ENCODE assay signal across 10 cellular contexts in the genomic region with DNA sequence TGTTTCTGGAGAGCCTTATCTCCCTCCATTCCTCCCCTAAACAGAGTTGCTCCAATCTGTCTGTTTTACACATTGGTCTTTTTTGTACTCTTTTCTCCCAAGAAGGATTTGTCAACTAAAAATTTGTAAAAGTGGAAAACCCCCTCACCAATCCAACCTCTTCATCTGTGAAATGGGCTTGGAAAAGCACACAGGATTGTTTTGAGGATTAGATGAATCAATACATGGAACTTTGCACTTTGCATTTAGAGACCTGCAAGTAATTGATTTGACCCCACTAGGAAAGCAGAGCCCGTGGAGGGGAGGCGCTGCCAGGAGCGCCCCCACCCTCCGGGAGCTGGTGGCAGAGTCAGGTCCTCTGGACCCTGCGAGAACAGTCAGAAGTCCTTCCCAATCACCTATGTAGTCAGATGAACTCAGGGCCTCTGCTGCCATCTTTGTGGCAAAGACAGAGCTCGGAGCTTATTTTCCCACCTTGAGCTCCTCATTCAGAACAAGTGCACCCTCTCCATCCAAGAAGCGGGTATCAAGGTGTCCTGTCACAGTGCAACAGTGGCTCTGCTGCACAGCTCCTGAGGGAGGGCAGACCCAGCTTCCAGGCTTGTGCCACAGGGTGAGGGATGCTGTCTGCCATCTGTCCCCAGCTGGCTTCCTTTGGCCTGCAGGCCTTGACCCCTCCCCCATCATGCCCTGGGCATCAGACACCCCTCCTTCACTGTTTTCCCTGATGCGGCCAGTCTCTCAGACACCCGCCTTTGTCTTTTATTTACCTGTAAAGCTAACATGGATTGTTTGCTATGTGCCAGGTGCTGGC. TPM values are rescaled to one million over a fixed set of nuclear protein-coding genes. Genes with fewer than 3 reads are reported as not detected.
DNase-seq lines count a peak whose midpoint lies in the region; ATAC-seq and TF ChIP-seq lines count a peak whose summit lies in the region.
"Had no signal": no experiment of that assay in that cellular context is flagged by ENCODE, and none has a peak within 500 bp of the region (broad histone marks: within the 10 kb centered on the region; RNA-seq: fewer than 3 reads in every experiment).

No MANE protein-coding gene starts in this region.

- 93 to 97% (median 95%) methylated on average over 8 to 9 of the region's 9 CpGs for WGBS in spleen, 5 donors

- H3K9me3 Mint-ChIP-seq in activated T-cell treated with anti-CD3 and anti-CD28 coated beads, Interleukin-2, amount 50 U/mL, for 24 hours, result peaks cover 17% of the 10 kb centered on the region
- H3K9me3 Mint-ChIP-seq in activated naive CD8-positive, alpha-beta T cell treated with anti-CD3 and anti-CD28 coated beads, Interleukin-2, amount 10 ng/mL, durations not matched to agents 7 days and 5 days, result peaks cover 4% of the 10 kb centered on the region

- H3K27ac ChIP-seq in spleen (peak overlapping the region in 1 of 8 donors; percentile 98), SJCRH30 (no peak overlapping the region)

- peaks cover 0 to 8% (median 3%) of the 10 kb centered on the region in 6 donors for H3K36me3 ChIP-seq in spleen
- H3K36me3 ChIP-seq in SJCRH30, result no peaks in the 10 kb centered on the region
- H3K36me3 ChIP-seq: left ventricle myocardium inferior had no signal

- H3K27ac Mint-ChIP-seq in activated T-cell treated with anti-CD3 and anti-CD28 coated beads, Interleukin-2, amount 50 U/mL, for 24 hours, result no peak overlapping the region
- H3K27ac Mint-ChIP-seq in activated naive CD8-positive, alpha-beta T cell treated with anti-CD3 and anti-CD28 coated beads, Interleukin-2, amount 10 ng/mL, durations not matched to agents 7 days and 5 days, result peak overlapping the region; percentile 84

- H3K4me3 Mint-ChIP-seq in activated T-cell treated with anti-CD3 and anti-CD28 coated beads, Interleukin-2, amount 50 U/mL, for 24 hours, result peak overlapping the region; percentile 83
- peak overlapping the region; percentile 87 for H3K4me3 Mint-ChIP-seq in activated naive CD8-positive, alpha-beta T cell treated with anti-CD3 and anti-CD28 coated beads, Interleukin-2, amount 10 ng/mL, durations not matched to agents 7 days and 5 days

- no peak for DNase-seq in activated T-cell treated with anti-CD3 and anti-CD28 coated beads, Interleukin-2, amount 50 U/mL, for 24 hours
- no peak for DNase-seq in activated T-cell treated with anti-CD3 and anti-CD28 coated beads for 4 hours
- peak; percentile 77 for DNase-seq in NCI-H2196 (lab: John Stamatoyannopoulos, UW; ENCODE audit: unreplicated experiment)
- peak; percentile 30 for DNase-seq in activated naive CD8-positive, alpha-beta T cell treated with anti-CD3 and anti-CD28 coated beads, Interleukin-2, amount 10 ng/mL, durations not matched to agents 7 days and 5 days
- DNase-seq in spleen, result peak; percentile 64
- DNase-seq in dedifferentiated amniotic fluid mesenchymal stem cell (ENCODE audit: extremely low spot score), result no peak
- DNase-seq in SJCRH30, result no peak
- no peak for DNase-seq in SW 1271 (lab: John Stamatoyannopoulos, UW)
- DNase-seq: left ventricle myocardium inferior, NCI-H187 treated with DMSO at 0.1 percent for 48 hours had no signal

- ATAC-seq in activated naive CD8-positive, alpha-beta T cell treated with anti-CD3 and anti-CD28 coated beads, Interleukin-2, amount 10 ng/mL, durations not matched to agents 7 days and 5 days (ENCODE audit: low read depth), result no peak

- TF ChIP-seq POLR2A in spleen (IDR thresholded peaks at IDR 0.05), result no peak

- no peak overlapping the region for H3K4me3 ChIP-seq in spleen
- no peak overlapping the region for H3K4me3 ChIP-seq in SJCRH30

- peaks cover 46% of the 10 kb centered on the region for H3K36me3 Mint-ChIP-seq in activated T-cell treated with anti-CD3 and anti-CD28 coated beads, Interleukin-2, amount 50 U/mL, for 24 hours (ENCODE audit: low read depth)
- H3K36me3 Mint-ChIP-seq in activated naive CD8-positive, alpha-beta T cell treated with anti-CD3 and anti-CD28 coated beads, Interleukin-2, amount 10 ng/mL, durations not matched to agents 7 days and 5 days, result peaks cover 46% of the 10 kb centered on the region

- peaks cover 78% of the 10 kb centered on the region for H3K4me1 Mint-ChIP-seq in activated T-cell treated with anti-CD3 and anti-CD28 coated beads, Interleukin-2, amount 50 U/mL, for 24 hours (ENCODE audit: low read depth)
- peaks cover 68% of the 10 kb centered on the region for H3K4me1 Mint-ChIP-seq in activated naive CD8-positive, alpha-beta T cell treated with anti-CD3 and anti-CD28 coated beads, Interleukin-2, amount 10 ng/mL, durations not matched to agents 7 days and 5 days

- H3K27me3 ChIP-seq in spleen (replicated peaks in 1 of 7), result no peaks in the 10 kb centered on the region
- H3K27me3 ChIP-seq in SJCRH30, result peaks cover 14% of the 10 kb centered on the region

- no peak for TF ChIP-seq CTCF in spleen (IDR thresholded peaks at IDR 0.05 in 8 of 11, conservative IDR thresholded peaks at IDR 0.05 in 3 of 11)

- POLR2A ChIA-PET in activated naive CD8-positive, alpha-beta T cell treated with anti-CD3 and anti-CD28 coated beads, Interleukin-2, amount 10 ng/mL, durations not matched to agents 7 days and 5 days (lab: Charles Lee), result interaction anchor here (1.5 kb wide), 1 partner anchor 48 kb away, joined by 5 read pairs; no protein-coding TSS in a partner anchor

- H3K4me1 ChIP-seq in spleen (peaks cover 13 to 78% (median 48%) of the 10 kb centered on the region in 6 donors), SJCRH30 (no peaks in the 10 kb centered on the region)

- H3K27me3 Mint-ChIP-seq in activated T-cell treated with anti-CD3 and anti-CD28 coated beads, Interleukin-2, amount 50 U/mL, for 24 hours, result no peaks in the 10 kb centered on the region
- no peaks in the 10 kb centered on the region for H3K27me3 Mint-ChIP-seq in activated naive CD8-positive, alpha-beta T cell treated with anti-CD3 and anti-CD28 coated beads, Interleukin-2, amount 10 ng/mL, durations not matched to agents 7 days and 5 days

- peaks cover 0 to 6% (median 0%) of the 10 kb centered on the region in 8 donors for H3K9me3 ChIP-seq in spleen
- H3K9me3 ChIP-seq in SJCRH30 (replicated peaks), result no peaks in the 10 kb centered on the region

- intact Hi-C loops in spleen (cut with DNase I; ENCODE audit: low total_unique reads), result no loop called here

RNA-seq across cellular contexts. Expression of a gene that starts 1.7 kb away (rescaled TPM):
- 10 to 100 TPM; 23.4 to 26.2 TPM for total RNA-seq in activated naive CD8-positive, alpha-beta T cell treated with anti-CD3 and anti-CD28 coated beads, Interleukin-2, amount 10 ng/mL, durations not matched to agents 7 days and 5 days
- 10 to 100 TPM; 18.3 to 35.6 (median 23.6) TPM for total RNA-seq in spleen
- polyA plus RNA-seq in spleen, result 1 to 10 TPM; 3.9 to 5.5 (median 4.0) TPM
- total RNA-seq in SJCRH30 (2014; rRNA removed; shearing (Covaris generic)), result 1.5 and 1.6 TPM in 2 replicates

RNA-seq across cellular contexts. Expression of a gene that starts 27.7 kb away (rescaled TPM):
- total RNA-seq in activated naive CD8-positive, alpha-beta T cell treated with anti-CD3 and anti-CD28 coated beads, Interleukin-2, amount 10 ng/mL, durations not matched to agents 7 days and 5 days, result 10 to 100 TPM; 45.7 to 50.4 TPM
- 100 to 1,000 TPM in 3 of 7 donors, 10 to 100 TPM in 4; 67.2 to 126 (median 96.3) TPM for total RNA-seq in spleen
- polyA plus RNA-seq in spleen, result 10 to 100 TPM; 26.6 to 61.5 (median 38.0) TPM
- 33.3 and 35.8 TPM in 2 replicates for total RNA-seq in SJCRH30 (2014; rRNA removed; shearing (Covaris generic))

Comparison
In these comparisons a context has a peak if more than half of its experiments do, and no peak if none do; other contexts are left out.
1. DNase-seq: peak in NCI-H2196 (single experiment), activated naive CD8-positive, alpha-beta T cell treated with anti-CD3 and anti-CD28 coated beads, Interleukin-2, amount 10 ng/mL, durations not matched to agents 7 days and 5 days (single experiment) and spleen (single experiment); none in activated T-cell treated with anti-CD3 and anti-CD28 coated beads, Interleukin-2, amount 50 U/mL, for 24 hours (single experiment), activated T-cell treated with anti-CD3 and anti-CD28 coated beads for 4 hours (single experiment), dedifferentiated amniotic fluid mesenchymal stem cell (single experiment), SJCRH30 (0 of 2) and SW 1271 (0 of 2).